9 cellular contexts compared by ENCODE assay signal in the genomic region with DNA sequence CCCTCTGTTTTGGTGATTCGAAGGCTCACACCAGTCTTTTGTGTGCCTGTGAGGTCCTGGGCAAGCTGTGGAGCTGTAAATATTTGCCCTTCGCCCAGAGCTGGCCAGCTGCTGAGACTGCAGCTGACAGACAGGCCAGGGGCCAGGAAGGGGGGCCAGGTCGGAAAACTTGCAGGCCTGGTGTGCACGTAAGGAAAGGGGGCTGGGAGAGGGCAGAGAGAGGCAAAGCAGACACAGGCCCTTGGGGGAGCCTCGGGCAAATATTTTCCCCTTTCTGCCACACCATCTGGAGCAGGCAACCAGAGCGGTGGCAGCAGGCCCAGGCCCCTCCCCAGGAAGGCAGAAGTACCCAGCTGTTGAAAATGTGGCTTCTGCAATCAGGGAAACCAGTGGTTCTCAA. TPM values are rescaled to one million over a fixed set of nuclear protein-coding genes. Genes with fewer than 3 reads are reported as not detected.
DNase-seq lines count a peak whose midpoint lies in the region; ATAC-seq and TF ChIP-seq lines count a peak whose summit lies in the region.
"Had no signal": no experiment of that assay in that cellular context is flagged by ENCODE, and none has a peak within 500 bp of the region (broad histone marks: within the 10 kb centered on the region; RNA-seq: fewer than 3 reads in every experiment).

No MANE protein-coding gene starts in this region.

- TF ChIP-seq CTCF in esophagus squamous epithelium (IDR thresholded peaks at IDR 0.05) (no peak), nephron progenitor cell (IDR thresholded peaks at IDR 0.05) (no peak)

- no peak for TF ChIP-seq POLR2A in esophagus squamous epithelium (IDR thresholded peaks at IDR 0.05)

- 9 to 50% methylated on average over 3 to 4 of the region's 6 CpGs for WGBS in esophagus squamous epithelium, 2 donors

- no peak overlapping the region for H3K4me3 ChIP-seq in BLaER1 treated with 17β-estradiol and CSF1 and Interleukin-3, amounts not matched to agents 10 nM and 100 nM
- peak overlapping the region; percentile 52 to 73 (median 66) for H3K4me3 ChIP-seq in esophagus squamous epithelium

- H3K4me1 Mint-ChIP-seq in nephron progenitor cell, result peaks cover 66% of the 10 kb centered on the region
- no peaks in the 10 kb centered on the region for H3K4me1 Mint-ChIP-seq in T-helper 2 cell treated with Interferon-gamma antibody and Interleukin-4, amounts not matched to agents 5 μg/mL and 100 μg/mL, for 36 hours (ENCODE audit: low read depth)

- H3K36me3 Mint-ChIP-seq in nephron progenitor cell (ENCODE audit: low read depth), result peaks cover 16% of the 10 kb centered on the region
- H3K36me3 Mint-ChIP-seq in T-helper 2 cell treated with Interferon-gamma antibody and Interleukin-4, amounts not matched to agents 5 μg/mL and 100 μg/mL, for 36 hours (ENCODE audit: low read depth), result no peaks in the 10 kb centered on the region

- peak; percentile 60 for DNase-seq in NCI-H524 treated with DMSO at 0.1 percent for 48 hours (lab: John Stamatoyannopoulos, UW)
- DNase-seq in esophagus squamous epithelium (lab: John Stamatoyannopoulos, UW), result no peak
- DNase-seq in nephron progenitor cell, result peak; percentile 52
- DNase-seq in mesenteric fat pad (ENCODE audit: low spot score), result no peak
- no peak for DNase-seq in T-helper 2 cell treated with Interferon-gamma antibody and Interleukin-4, amounts not matched to agents 5 μg/mL and 100 μg/mL, for 36 hours (ENCODE audit: low spot score)
- DNase-seq in activated effector memory CD4-positive, alpha-beta T cell treated with Interleukin-2 at 50 U/mL for 16 hours, result no peak

- H4K20me1 ChIP-seq in BLaER1 treated with 17β-estradiol and CSF1 and Interleukin-3, amounts not matched to agents 10 nM and 100 nM, result no peaks in the 10 kb centered on the region

- H3K4me3 Mint-ChIP-seq in nephron progenitor cell, result peak overlapping the region; percentile 89
- H3K4me3 Mint-ChIP-seq in T-helper 2 cell treated with Interferon-gamma antibody and Interleukin-4, amounts not matched to agents 5 μg/mL and 100 μg/mL, for 36 hours, result no peak overlapping the region

- H3K9me3 ChIP-seq in BLaER1 treated with 17β-estradiol and CSF1 and Interleukin-3, amounts not matched to agents 10 nM and 100 nM (replicated peaks in 1 of 11), result peaks cover 16 to 21% (median 19%) of the 10 kb centered on the region in 11 experiments
- no peaks in the 10 kb centered on the region for H3K9me3 ChIP-seq in esophagus squamous epithelium

- peak overlapping the region in 8 of 11 experiments; percentile 30 to 66 (median 55); a peak in 15 of 22 replicates for H3K4me2 ChIP-seq in BLaER1 treated with 17β-estradiol and CSF1 and Interleukin-3, amounts not matched to agents 10 nM and 100 nM

- H3K27me3 ChIP-seq in BLaER1 treated with 17β-estradiol and CSF1 and Interleukin-3, amounts not matched to agents 10 nM and 100 nM, result no peaks in the 10 kb centered on the region
- H3K27me3 ChIP-seq in esophagus squamous epithelium, result peaks cover 0 to 21% (median 0%) of the 10 kb centered on the region in 4 donors

- no peaks in the 10 kb centered on the region for H3K36me3 ChIP-seq in BLaER1 treated with 17β-estradiol and CSF1 and Interleukin-3, amounts not matched to agents 10 nM and 100 nM
- no peaks in the 10 kb centered on the region for H3K36me3 ChIP-seq in esophagus squamous epithelium

- no peak for ATAC-seq in HG02759 (IDR thresholded peaks at IDR 0.05; ENCODE audit: unreplicated experiment)

- peaks cover 0 to 32% (median 22%) of the 10 kb centered on the region in 10 experiments; a peak in 16 of 20 replicates for H3K4me1 ChIP-seq in BLaER1 treated with 17β-estradiol and CSF1 and Interleukin-3, amounts not matched to agents 10 nM and 100 nM
- peaks cover 0 to 85% (median 8%) of the 10 kb centered on the region in 3 donors for H3K4me1 ChIP-seq in esophagus squamous epithelium

- 0 out of 22 replicates have a peak overlapping the region, but pooled peaks of 2 of the 11 experiments have one; percentile 13 to 28 for H3K27ac ChIP-seq in BLaER1 treated with 17β-estradiol and CSF1 and Interleukin-3, amounts not matched to agents 10 nM and 100 nM
- H3K27ac ChIP-seq in esophagus squamous epithelium, result peak overlapping the region; percentile 76 to 91 (median 78)

- H3K27ac Mint-ChIP-seq in nephron progenitor cell, result peak overlapping the region; percentile 87
- no peak overlapping the region for H3K27ac Mint-ChIP-seq in T-helper 2 cell treated with Interferon-gamma antibody and Interleukin-4, amounts not matched to agents 5 μg/mL and 100 μg/mL, for 36 hours

- no peaks in the 10 kb centered on the region for H3K27me3 Mint-ChIP-seq in nephron progenitor cell (ENCODE audit: low read depth, poor library complexity)
- peaks cover 17% of the 10 kb centered on the region for H3K27me3 Mint-ChIP-seq in T-helper 2 cell treated with Interferon-gamma antibody and Interleukin-4, amounts not matched to agents 5 μg/mL and 100 μg/mL, for 36 hours (ENCODE audit: low read depth)

- intact Hi-C loops in esophagus squamous epithelium (cut with DNase I), result loop anchor here (10.0 kb wide), 3 partner anchors 93 to 203 kb away; no protein-coding TSS in a partner anchor

- peak overlapping the region in 2 of 11 experiments; percentile 23 to 39; a peak in 3 of 22 replicates for H3K9ac ChIP-seq in BLaER1 treated with 17β-estradiol and CSF1 and Interleukin-3, amounts not matched to agents 10 nM and 100 nM

- no peaks in the 10 kb centered on the region for H3K9me3 Mint-ChIP-seq in nephron progenitor cell
- no peaks in the 10 kb centered on the region for H3K9me3 Mint-ChIP-seq in T-helper 2 cell treated with Interferon-gamma antibody and Interleukin-4, amounts not matched to agents 5 μg/mL and 100 μg/mL, for 36 hours

RNA-seq across cellular contexts. Expression of a gene that starts 2.6 kb away (rescaled TPM):
- total RNA-seq in esophagus squamous epithelium, result 10 to 100 TPM; 22.1 to 54.9 (median 38.9) TPM
- total RNA-seq in mesenteric fat pad, result 52.8 TPM
- total RNA-seq: T-helper 2 cell treated with Interferon-gamma antibody and Interleukin-4, amounts not matched to agents 100 ng/mL and 5 ng/mL, for 36 hours had no signal

Comparison
In these comparisons a context has a peak if more than half of its experiments do, and no peak if none do; other contexts are left out.
1. H3K4me3 ChIP-seq: peak in esophagus squamous epithelium (4 of 4); none in BLaER1 treated with 17β-estradiol and CSF1 and Interleukin-3, amounts not matched to agents 10 nM and 100 nM (0 of 10).
2. DNase-seq: peak in NCI-H524 treated with DMSO at 0.1 percent for 48 hours (single experiment) and nephron progenitor cell (single experiment); none in esophagus squamous epithelium (single experiment), mesenteric fat pad (single experiment), T-helper 2 cell treated with Interferon-gamma antibody and Interleukin-4, amounts not matched to agents 5 μg/mL and 100 μg/mL, for 36 hours (single experiment) and activated effector memory CD4-positive, alpha-beta T cell treated with Interleukin-2 at 50 U/mL for 16 hours (single experiment).